Comparison of ENCODE assay signal across 19 cellular contexts in the genomic region with DNA sequence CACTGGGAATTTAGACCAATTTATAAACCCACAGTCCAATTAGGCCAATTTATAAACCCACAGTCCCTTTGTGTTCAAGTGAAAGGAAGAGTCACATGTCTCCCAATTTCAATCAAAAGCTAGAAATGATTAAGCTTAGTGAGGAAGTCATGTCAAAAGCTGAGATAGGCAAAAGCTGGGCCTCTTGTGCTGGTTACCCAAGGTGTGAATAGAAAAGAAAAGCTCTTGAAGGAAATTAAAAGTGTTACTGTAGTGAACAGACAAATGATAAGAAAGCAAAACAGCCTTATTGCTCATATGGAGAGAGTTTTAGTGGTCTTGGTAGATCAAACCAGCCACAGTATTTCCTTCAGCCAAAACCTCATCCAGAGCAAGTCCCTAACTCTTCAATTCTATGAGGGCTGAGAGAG.
"Had no signal": no experiment of that assay in that cellular context is flagged by ENCODE, and none has a peak within 500 bp of the region (broad histone marks: within the 10 kb centered on the region; RNA-seq: fewer than 3 reads in every experiment).

No MANE protein-coding gene starts in this region.

- H3K4me1 ChIP-seq: gastroesophageal sphincter, psoas muscle, right lobe of liver, spleen, upper lobe of left lung had no signal

- ATAC-seq: gastroesophageal sphincter, left ventricle myocardium superior, psoas muscle, right lobe of liver, T-cell had no signal

- H3K4me3 ChIP-seq: gastroesophageal sphincter, hepatocyte, psoas muscle, right lobe of liver, spleen, upper lobe of left lung had no signal

- H2AFZ ChIP-seq: hepatocyte had no signal

- H3K79me2 ChIP-seq: hepatocyte had no signal

- H3K4me3 Mint-ChIP-seq: activated B cell treated with CpG ODN at 0.5 μM for 24 hours, brain, nephron, T-cell had no signal

- DNase-seq: activated B cell treated with CpG ODN at 0.5 μM for 24 hours; activated CD8-positive, alpha-beta memory T cell treated with anti-CD3 and anti-CD28 coated beads, Interleukin-2, amount 50 U/mL, for 4 hours; activated naive CD4-positive, alpha-beta T cell treated with anti-CD3 and anti-CD28 coated beads, Interleukin-2, amount 50 U/mL, for 16 hours; amniotic stem cell; effector memory CD4-positive, alpha-beta T cell; left ventricle myocardium superior; mesenchymal stem cell; psoas muscle; right lobe of liver; spleen; stimulated activated CD4-positive, alpha-beta T cell treated with anti-CD3 and anti-CD28 coated beads, Interleukin-1b, Interleukin-23, amount 100 ng/mL, for 48 hours; stimulated activated naive CD4-positive, alpha-beta T cell; T-cell; upper lobe of left lung had no signal

- H3K4me2 ChIP-seq: hepatocyte had no signal

- H3K9me3 ChIP-seq: gastroesophageal sphincter, psoas muscle, right lobe of liver, spleen, upper lobe of left lung had no signal

- H3K27ac ChIP-seq: epithelial cell of prostate, gastroesophageal sphincter, hepatocyte, psoas muscle, right lobe of liver, spleen, upper lobe of left lung had no signal

- H3K27me3 ChIP-seq: gastroesophageal sphincter, hepatocyte, right lobe of liver, spleen, upper lobe of left lung had no signal

- H3K36me3 ChIP-seq: gastroesophageal sphincter, right lobe of liver, upper lobe of left lung had no signal

- H3K27ac Mint-ChIP-seq: activated B cell treated with CpG ODN at 0.5 μM for 24 hours, brain, nephron, T-cell had no signal

- H3K4me1 Mint-ChIP-seq: brain, nephron, T-cell had no signal

- H3K27me3 Mint-ChIP-seq: activated B cell treated with CpG ODN at 0.5 μM for 24 hours, brain, T-cell had no signal

- H3K36me3 Mint-ChIP-seq: T-cell had no signal

- H3K9me3 Mint-ChIP-seq: activated B cell treated with CpG ODN at 0.5 μM for 24 hours had no signal
